ENCODE assay signal across 12 cellular contexts in the genomic region with DNA sequence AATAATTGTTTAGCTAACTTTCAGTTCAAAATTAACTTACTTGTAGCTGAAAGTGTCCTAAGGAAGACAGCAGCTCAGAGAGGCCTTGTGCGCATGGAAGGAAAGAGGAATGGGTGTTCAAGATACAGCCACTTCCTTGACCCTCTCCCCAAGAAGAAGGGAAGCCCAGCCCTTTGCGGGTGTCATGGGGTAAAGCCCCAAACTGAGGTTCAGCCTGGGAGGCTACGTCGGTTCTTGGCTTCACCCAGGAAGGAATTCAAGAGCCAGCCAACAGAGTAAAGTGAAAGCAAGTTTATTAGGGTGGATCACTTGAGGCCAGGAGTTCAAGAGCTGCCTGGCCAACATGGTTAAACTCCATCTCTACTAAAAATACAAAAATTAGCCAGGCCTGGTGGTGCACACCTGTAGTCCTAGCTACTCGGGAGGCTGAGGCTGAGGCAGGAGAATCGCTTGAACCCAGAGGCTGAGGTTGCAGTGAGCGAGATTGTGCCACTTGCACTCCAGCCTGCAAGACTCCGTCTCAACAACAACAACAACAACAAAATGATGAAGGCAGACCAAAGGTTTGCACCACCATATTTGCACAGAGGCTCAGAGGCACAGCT. TPM values are rescaled to one million over a fixed set of nuclear protein-coding genes. Genes with fewer than 3 reads are reported as not detected.
DNase-seq lines count a peak whose midpoint lies in the region; ATAC-seq and TF ChIP-seq lines count a peak whose summit lies in the region.
"Had no signal": no experiment of that assay in that cellular context is flagged by ENCODE, and none has a peak within 500 bp of the region (broad histone marks: within the 10 kb centered on the region; RNA-seq: fewer than 3 reads in every experiment).

No MANE protein-coding gene starts in this region.

- peak overlapping the region; percentile 80 for H3K4me3 Mint-ChIP-seq in endothelial cell (ENCODE audit: unreplicated experiment)
- H3K4me3 Mint-ChIP-seq in nephron, result peak overlapping the region; percentile 79 to 84 (median 83)
- H3K4me3 Mint-ChIP-seq: CD4-positive, alpha-beta T cell had no signal

- no peak for ATAC-seq in GM21360 (IDR thresholded peaks at IDR 0.05; ENCODE audit: unreplicated experiment)

- peaks cover 7% of the 10 kb centered on the region for H3K4me1 Mint-ChIP-seq in endothelial cell (ENCODE audit: unreplicated experiment)
- H3K4me1 Mint-ChIP-seq in nephron, result peaks cover 9% of the 10 kb centered on the region

- H3K9me3 Mint-ChIP-seq in endothelial cell (ENCODE audit: unreplicated experiment) (no peaks in the 10 kb centered on the region), nephron (no peaks in the 10 kb centered on the region)
- H3K9me3 Mint-ChIP-seq: CD4-positive, alpha-beta T cell had no signal

- peaks cover 18% of the 10 kb centered on the region for H3K27me3 Mint-ChIP-seq in endothelial cell (ENCODE audit: unreplicated experiment)
- peaks cover 42% of the 10 kb centered on the region for H3K27me3 Mint-ChIP-seq in nephron (ENCODE audit: low read depth)

- H3K27ac Mint-ChIP-seq in endothelial cell (ENCODE audit: unreplicated experiment) (no peak overlapping the region), nephron (peak overlapping the region; percentile 79 to 95 (median 87))
- H3K27ac Mint-ChIP-seq: CD4-positive, alpha-beta T cell; naive B cell had no signal

- no peaks in the 10 kb centered on the region for H3K36me3 Mint-ChIP-seq in endothelial cell (ENCODE audit: low read depth, unreplicated experiment)
- H3K36me3 Mint-ChIP-seq in nephron (ENCODE audit: low read depth), result no peaks in the 10 kb centered on the region

- no peak for TF ChIP-seq CTCF in endothelial cell (IDR thresholded peaks at IDR 0.05; ENCODE audit: unreplicated experiment)
- no peak for TF ChIP-seq CTCF in nephron (IDR thresholded peaks at IDR 0.05; ENCODE audit: unreplicated experiment in 3 of 3)

- peak; percentile 0 for DNase-seq in stimulated activated CD4-positive, alpha-beta T cell treated with anti-CD3 and anti-CD28 coated beads, Interleukin-1b, Interleukin-23, amount 100 ng/mL, for 48 hours
- no peak for DNase-seq in stimulated activated CD4-positive, alpha-beta T cell treated with anti-CD3 and anti-CD28 coated beads, Interleukin-4, amount 100 ng/mL, for 4 hours
- no peak for DNase-seq in endothelial cell (ENCODE audit: low spot score)
- DNase-seq in iPS-NIHi7 (ENCODE audit: extremely low spot score), result no peak
- no peak for DNase-seq in AG08395 (ENCODE audit: low spot score)
- DNase-seq in NCI-H748 (lab: John Stamatoyannopoulos, UW; ENCODE audit: unreplicated experiment), result no peak
- DNase-seq: central memory CD4-positive, alpha-beta T cell; naive B cell; NCI-H345 had no signal

RNA-seq across cellular contexts. Expression of gene GPRIN2, which starts 15.9 kb away (rescaled TPM):
- total RNA-seq in endothelial cell (ENCODE audit: unreplicated experiment), result 0.31 TPM
- total RNA-seq: CD4-positive, alpha-beta T cell had no signal

RNA-seq across cellular contexts. Expression of gene SYT15, which starts 38.4 kb away (rescaled TPM):
- 0.77 TPM for total RNA-seq in endothelial cell (ENCODE audit: unreplicated experiment)
